13 cellular contexts compared by ENCODE assay signal in the genomic region with DNA sequence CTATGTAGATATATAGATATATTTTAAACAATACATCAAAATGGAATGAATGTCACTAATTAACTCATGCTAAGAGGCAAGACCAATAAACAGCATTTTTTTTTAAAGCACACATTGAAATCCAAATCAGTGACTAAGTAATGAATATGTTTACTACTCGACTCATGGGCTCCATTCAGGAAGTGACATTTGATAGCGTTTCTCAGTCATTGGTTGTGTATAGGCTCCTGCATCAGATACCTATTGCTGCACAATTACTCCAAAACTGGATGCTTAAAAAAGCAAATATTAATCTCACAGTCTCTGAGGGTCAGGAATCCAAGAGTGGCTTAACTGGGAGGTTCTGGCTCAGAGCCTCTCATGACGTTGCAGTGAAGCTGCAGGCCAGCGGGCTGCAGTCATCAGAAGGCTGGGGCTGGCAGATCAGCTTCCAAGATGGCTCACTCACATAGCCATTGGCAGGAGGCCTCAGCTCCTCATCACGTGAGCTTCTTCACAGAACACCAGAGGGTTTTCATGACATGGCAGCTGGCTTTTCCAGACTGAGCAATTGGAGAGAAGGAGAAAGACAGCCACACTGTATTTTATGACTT.
DNase-seq lines count a peak whose midpoint lies in the region; ATAC-seq and TF ChIP-seq lines count a peak whose summit lies in the region.
"Had no signal": no experiment of that assay in that cellular context is flagged by ENCODE, and none has a peak within 500 bp of the region (broad histone marks: within the 10 kb centered on the region; RNA-seq: fewer than 3 reads in every experiment).

No MANE protein-coding gene starts in this region.

- peaks cover 35% of the 10 kb centered on the region for H3K4me1 ChIP-seq in BE2C
- no peaks in the 10 kb centered on the region for H3K4me1 ChIP-seq in osteoblast (ENCODE audit: insufficient read depth, low read length)
- H3K4me1 ChIP-seq: upper lobe of right lung had no signal

- in situ Hi-C loops in ACHN (cut with HindIII; ENCODE audit: low pct_ligation_motif_present, low pct_unique_long_range_greater_than_20kb, low sequenced_read_pairs): no loop called here

- H3K27me3 ChIP-seq in BE2C (no peaks in the 10 kb centered on the region), osteoblast (ENCODE audit: insufficient read depth, low read length) (no peaks in the 10 kb centered on the region)
- H3K27me3 ChIP-seq: upper lobe of right lung had no signal

- 0 out of 2 replicates have a peak, but pooled peaks have one; percentile 5 for TF ChIP-seq CTCF in BE2C (IDR thresholded peaks at IDR 0.05; ENCODE audit: low read depth, low read length)
- TF ChIP-seq CTCF in osteoblast (IDR thresholded peaks at IDR 0.05; ENCODE audit: extremely low read depth, low read depth, low read length): no peak

- H3K27ac ChIP-seq in osteoblast (ENCODE audit: low read depth, low read length): no peak overlapping the region
- H3K27ac ChIP-seq: upper lobe of right lung had no signal

- DNase-seq in BE2C: peak; percentile 64
- peak; percentile 56 for DNase-seq in NCI-H2029 treated with DMSO at 0.1 percent for 48 hours (lab: John Stamatoyannopoulos, UW)
- peak; percentile 63 for DNase-seq in fibroblast of peridontal ligament (ENCODE audit: extremely low read depth)
- DNase-seq in osteoblast (ENCODE audit: insufficient read length, low spot score, missing footprints): peak; percentile 74
- no peak for DNase-seq in stimulated activated CD4-positive, alpha-beta T cell treated with anti-CD3 and anti-CD28 coated beads, Interleukin-4, amount 100 ng/mL, for 4 hours
- DNase-seq in NCI-H526 treated with DMSO at 0.1 percent for 48 hours (lab: John Stamatoyannopoulos, UW): no peak
- no peak for DNase-seq in ACHN
- DNase-seq: CD4-positive, CD25-positive, alpha-beta regulatory T cell; effector CD4-positive, alpha-beta T cell; NCI-H1694; upper lobe of right lung had no signal

- H3K4me2 ChIP-seq in osteoblast (ENCODE audit: insufficient read depth, low read length): peak overlapping the region; percentile 9

- no peaks in the 10 kb centered on the region for H4K20me1 ChIP-seq in osteoblast (ENCODE audit: insufficient read depth, low read length)

- H3K79me2 ChIP-seq in osteoblast (ENCODE audit: insufficient read depth, low read length): no peaks in the 10 kb centered on the region

- H2AFZ ChIP-seq in osteoblast (ENCODE audit: low read length): peak overlapping the region; percentile 57

- no peak for ATAC-seq in HG02884 (IDR thresholded peaks at IDR 0.05; ENCODE audit: unreplicated experiment)
- ATAC-seq: activated CD4-positive, CD25-positive, alpha-beta regulatory T cell treated with anti-CD3 and anti-CD28 coated beads, Interleukin-2, amount 50 U/mL, for 24 hours; upper lobe of right lung had no signal

- H3K4me3 ChIP-seq in BE2C (ENCODE audit: low read depth, low read length) (no peak overlapping the region), osteoblast (ENCODE audit: insufficient read depth, low read length) (no peak overlapping the region)
- H3K4me3 ChIP-seq: upper lobe of right lung had no signal

- H3K36me3 ChIP-seq in BE2C (no peaks in the 10 kb centered on the region), osteoblast (ENCODE audit: insufficient read depth, low read length) (no peaks in the 10 kb centered on the region)
- H3K36me3 ChIP-seq: upper lobe of right lung had no signal

- no peaks in the 10 kb centered on the region for H3K9me3 ChIP-seq in BE2C
- H3K9me3 ChIP-seq in osteoblast (ENCODE audit: low read depth, low read length): no peaks in the 10 kb centered on the region
- H3K9me3 ChIP-seq: upper lobe of right lung had no signal

Comparison
In these comparisons a context has a peak if more than half of its experiments do, and no peak if none do; other contexts are left out.
1. DNase-seq: peak in BE2C (single experiment), NCI-H2029 treated with DMSO at 0.1 percent for 48 hours (single experiment), fibroblast of peridontal ligament (single experiment) and osteoblast (single experiment); none in stimulated activated CD4-positive, alpha-beta T cell treated with anti-CD3 and anti-CD28 coated beads, Interleukin-4, amount 100 ng/mL, for 4 hours (0 of 2), NCI-H526 treated with DMSO at 0.1 percent for 48 hours (single experiment) and ACHN (single experiment).